9 cellular contexts compared by ENCODE assay signal in the genomic region with DNA sequence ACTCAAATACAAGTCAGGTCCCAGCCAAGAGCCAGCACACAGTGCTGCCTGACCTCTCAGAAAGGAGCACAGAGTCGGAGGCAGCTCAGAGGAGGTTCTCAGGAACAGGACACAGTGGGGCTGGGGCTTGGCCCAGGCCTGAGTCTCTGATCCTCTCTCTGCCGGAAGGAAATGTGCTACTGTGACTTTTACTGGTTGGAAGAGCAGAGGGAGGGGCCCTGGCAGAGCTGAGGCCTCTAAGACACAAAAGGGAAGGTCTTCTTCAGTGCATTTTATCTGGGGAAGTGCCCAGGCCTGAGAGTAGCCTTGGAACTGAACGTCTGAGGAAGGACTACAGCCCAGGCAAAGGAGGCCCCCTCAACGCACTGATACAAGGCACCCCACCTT. TPM values are rescaled to one million over a fixed set of nuclear protein-coding genes. Genes with fewer than 3 reads are reported as not detected.
DNase-seq lines count a peak whose midpoint lies in the region; ATAC-seq, FAIRE-seq and TF ChIP-seq lines count a peak whose summit lies in the region.
"Had no signal": no experiment of that assay in that cellular context is flagged by ENCODE, and none has a peak within 500 bp of the region (broad histone marks: within the 10 kb centered on the region; RNA-seq: fewer than 3 reads in every experiment).

No MANE protein-coding gene starts in this region.

- H3K4me3 ChIP-seq in PC-9 (no peak overlapping the region; the same call in 1 of the 2 replicates), body of pancreas (no peak overlapping the region), mucosa of descending colon (no peak overlapping the region)

- BruUV-seq in PC-9 (replicated peaks; lab: Mats Ljungman, UMichigan) = no TSS peak

- peak overlapping the region; percentile 75 for H3K4me2 ChIP-seq in PC-9

- no peak overlapping the region for H2AFZ ChIP-seq in PC-9

- H3K4me1 ChIP-seq in PC-9 (replicated peaks; ENCODE audit: insufficient read depth) = peaks cover 97% of the 10 kb centered on the region
- H3K4me1 ChIP-seq in body of pancreas = peaks cover 85% of the 10 kb centered on the region
- H3K4me1 ChIP-seq in mucosa of descending colon (ENCODE audit: low read depth) = peaks cover 80% of the 10 kb centered on the region

- TF ChIP-seq CTCF in CD14-positive monocyte (IDR thresholded peaks at IDR 0.05) = no peak
- no peak for TF ChIP-seq CTCF in PC-9 (conservative IDR thresholded peaks at IDR 0.05)
- no peak for TF ChIP-seq CTCF in body of pancreas (IDR thresholded peaks at IDR 0.05)
- TF ChIP-seq CTCF in mucosa of descending colon (IDR thresholded peaks at IDR 0.05) = no peak

- intact Hi-C loops in CD14-positive monocyte (cut with micrococcal nuclease) = loop anchor here in 1 of 2 donors (10.0 kb wide), 1 partner anchor 49 kb away; a partner anchor contains a TSS
- intact Hi-C loops in PC-9 (cut with micrococcal nuclease; ENCODE audit: unreplicated experiment) = no loop called here
- intact Hi-C loops in body of pancreas (cut with DNase I) = no loop called here
- intact Hi-C loops in mucosa of descending colon (cut with DNase I, micrococcal nuclease) = no loop called here

- in situ Hi-C loops in ACHN (cut with HindIII; ENCODE audit: low pct_ligation_motif_present, low pct_unique_long_range_greater_than_20kb, low sequenced_read_pairs) = no loop called here

- CTCF ChIA-PET in PC-9 (lab: Charles Lee) = no interaction called here

- H3K9me3 Mint-ChIP-seq in CD14-positive monocyte = peaks cover 0 to 2% (median 0%) of the 10 kb centered on the region in 7 donors

- peaks cover 31 to 32% of the 10 kb centered on the region in 2 donors for H3K36me3 Mint-ChIP-seq in CD14-positive monocyte

- WGBS in body of pancreas, 2 donors = 42% methylated on average over 4 of the region's 4 CpGs

- peak overlapping the region; percentile 84 to 95 (median 93) for H3K27ac Mint-ChIP-seq in CD14-positive monocyte

- H3K27me3 ChIP-seq in PC-9 (ENCODE audit: insufficient read depth, low read depth) = no peaks in the 10 kb centered on the region
- no peaks in the 10 kb centered on the region for H3K27me3 ChIP-seq in body of pancreas

- POLR2A ChIA-PET in PC-9 (lab: Charles Lee; ENCODE audit: unreplicated experiment) = no interaction called here

- H3K27me3 Mint-ChIP-seq in CD14-positive monocyte (ENCODE audit: low read depth in 3 of 3) = peaks cover 0 to 3% (median under 1%) of the 10 kb centered on the region in 3 donors

- H3K9me3 ChIP-seq in PC-9 (ENCODE audit: insufficient read depth, low read depth) = no peaks in the 10 kb centered on the region
- H3K9me3 ChIP-seq in body of pancreas = no peaks in the 10 kb centered on the region
- no peaks in the 10 kb centered on the region for H3K9me3 ChIP-seq in mucosa of descending colon

- H3K27ac ChIP-seq in PC-9 (peak overlapping the region; percentile 95), body of pancreas (peak overlapping the region; percentile 20 to 79 (median 68))

- H3F3A ChIP-seq in PC-9 (ENCODE audit: insufficient read depth, low read depth) = peaks cover 80% of the 10 kb centered on the region

- TF ChIP-seq POLR2A in body of pancreas (IDR thresholded peaks at IDR 0.05) = peak in 2 of 3 donors; percentile 20 to 49

- H3K4me1 Mint-ChIP-seq in CD14-positive monocyte = peaks cover 97% of the 10 kb centered on the region

- H4K20me1 ChIP-seq in PC-9 (ENCODE audit: insufficient read depth) = no peaks in the 10 kb centered on the region; the same call in 1 of the 2 replicates

- H3K9me2 ChIP-seq in PC-9 (ENCODE audit: insufficient read depth) = no peaks in the 10 kb centered on the region

- ATAC-seq in GM21381 (IDR thresholded peaks at IDR 0.05; ENCODE audit: unreplicated experiment) (peak; percentile 30), body of pancreas (no peak), mucosa of descending colon (peak; percentile 74)

- peak overlapping the region; percentile 31 to 76 for H3K4me3 Mint-ChIP-seq in CD14-positive monocyte

- H3K36me3 ChIP-seq in PC-9 (ENCODE audit: low read depth) (peaks cover 14% of the 10 kb centered on the region), body of pancreas (replicated peaks in 1 of 2; ENCODE audit: insufficient read depth in 1 of 2, low read depth in 2 of 2) (no peaks in the 10 kb centered on the region), mucosa of descending colon (ENCODE audit: low read depth) (no peaks in the 10 kb centered on the region)

- DNase-seq in CD14-positive monocyte (ENCODE audit: low spot score) (peak; percentile 69), PC-9 (no peak), body of pancreas (peak in 3 of 4 donors; percentile 48 to 69 (median 51)), mucosa of descending colon (peak; percentile 71 to 85 (median 71)), ACHN (no peak), NCI-H1417 treated with DMSO at 0.1 percent for 48 hours (lab: John Stamatoyannopoulos, UW) (no peak), urothelium cell line (ENCODE audit: low spot score) (no peak)

- H3K79me2 ChIP-seq in PC-9 (ENCODE audit: low read depth) = peaks cover 74% of the 10 kb centered on the region

- no peak for FAIRE-seq in urothelium cell line (lab: Jason Lieb, UNC)
- FAIRE-seq: bronchial epithelial cell had no signal

RNA-seq across cellular contexts. Expression of a gene that starts 16.2 kb away (rescaled TPM):
- polyA plus RNA-seq in CD14-positive monocyte = 1 to 10 TPM; 6.4 to 6.5 TPM
- total RNA-seq in PC-9 (2021) = 10.6 and 11.1 TPM in 2 replicates
- total RNA-seq in body of pancreas = 10 to 100 TPM in 1 of 2 donors, 1 to 10 TPM in 1; 4.2 to 21.4 TPM
- total RNA-seq in mucosa of descending colon = 1 to 10 TPM; 6.1 to 8.4 (median 7.6) TPM

RNA-seq across cellular contexts. Expression of a gene that starts 21.2 kb away (rescaled TPM):
- 10 to 100 TPM; 13.4 to 21.8 TPM for polyA plus RNA-seq in CD14-positive monocyte
- total RNA-seq in PC-9 (2021) (24.3 and 26.2 TPM in 2 replicates), body of pancreas (10 to 100 TPM in 1 of 2 donors, 1 to 10 TPM in 1; 4.3 to 15.0 TPM), mucosa of descending colon (10 to 100 TPM; 29.7 to 41.4 (median 32.2) TPM)

RNA-seq across cellular contexts. Expression of a gene that starts 38.9 kb away (rescaled TPM):
- 100 to 1,000 TPM in 1 of 2 donors, 10 to 100 TPM in 1; 48.0 to 146 TPM for polyA plus RNA-seq in CD14-positive monocyte
- total RNA-seq in PC-9 (2021) = not detected in 2 replicates
- total RNA-seq in body of pancreas = not detected
- total RNA-seq in mucosa of descending colon = 1 to 10 TPM in 1 of 3 donors, under 1 TPM in 1, not detected in 1; 0.41 to 1.0 TPM
- total RNA-seq: bronchial epithelial cell had no signal

RNA-seq across cellular contexts. Expression of a gene that starts 51.2 kb away (rescaled TPM):
- 10 to 100 TPM; 34.7 to 52.1 TPM for polyA plus RNA-seq in CD14-positive monocyte
- total RNA-seq in PC-9 (2021) = 189 and 207 TPM in 2 replicates
- 10 to 100 TPM; 30.6 to 77.1 TPM for total RNA-seq in body of pancreas
- total RNA-seq in mucosa of descending colon = 100 to 1,000 TPM; 133 to 152 (median 151) TPM

RNA-seq across cellular contexts. Expression of a gene that starts 51.3 kb away (rescaled TPM):
- under 1 TPM; 0.50 to 0.54 TPM for polyA plus RNA-seq in CD14-positive monocyte
- total RNA-seq in PC-9 (2021) (6.2 and 6.8 TPM in 2 replicates), body of pancreas (10 to 100 TPM in 1 of 2 donors, 1 to 10 TPM in 1; 3.1 to 10.5 TPM), mucosa of descending colon (1 to 10 TPM; 1.6 to 2.2 (median 1.8) TPM)

Comparison
In these comparisons a context has a peak if more than half of its experiments do, and no peak if none do; other contexts are left out.
1. DNase-seq: peak in CD14-positive monocyte (single experiment), body of pancreas (3 of 4) and mucosa of descending colon (3 of 3); none in PC-9 (0 of 2), ACHN (single experiment), NCI-H1417 treated with DMSO at 0.1 percent for 48 hours (single experiment) and urothelium cell line (single experiment).